19 cellular contexts compared by ENCODE assay signal in the genomic region with DNA sequence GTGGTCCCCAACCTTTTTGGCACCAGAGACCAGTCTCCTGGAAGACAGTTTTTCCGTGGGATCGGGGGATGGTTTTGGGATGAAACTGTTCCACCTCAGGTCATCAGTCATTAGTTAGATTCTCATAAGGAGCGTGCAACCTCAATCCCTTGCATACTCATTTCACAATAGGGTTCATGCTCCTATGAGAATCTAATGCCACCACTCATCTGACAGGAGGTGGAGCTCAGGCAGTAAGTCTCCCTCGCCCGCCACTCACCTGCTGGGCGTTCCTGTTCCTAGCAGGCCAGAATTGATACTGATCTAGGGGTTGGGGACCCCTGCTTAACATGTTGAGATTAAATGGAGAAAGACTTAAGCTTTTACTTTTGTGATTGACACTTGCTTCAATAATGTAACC. TPM values are rescaled to one million over a fixed set of nuclear protein-coding genes. Genes with fewer than 3 reads are reported as not detected.
A peak's percentile ranks its signal among the peaks of the same experiment; 100 is the strongest.
DNase-seq lines count a peak whose midpoint lies in the region; ATAC-seq and TF ChIP-seq lines count a peak whose summit lies in the region.
"Had no signal": no experiment of that assay in that cellular context is flagged by ENCODE, and none has a peak within 500 bp of the region (broad histone marks: within the 10 kb centered on the region; RNA-seq: fewer than 3 reads in every experiment).

No MANE protein-coding gene starts in this region.

- no peak for DNase-seq in activated CD8-positive, alpha-beta T cell treated with anti-CD3 and anti-CD28 coated beads for 36 hours
- no peak for DNase-seq in activated CD8-positive, alpha-beta T cell treated with anti-CD3 and anti-CD28 coated beads, Interleukin-2, amount 10 ng/mL, durations not matched to agents 7 days and 5 days
- DNase-seq in RWPE2 (ENCODE audit: low spot score), result no peak
- DNase-seq in epithelial cell of esophagus (ENCODE audit: low read depth), result peak; percentile 51
- DNase-seq in KBM-7, result no peak
- DNase-seq in Ammon's horn (ENCODE audit: low spot score), result no peak
- no peak for DNase-seq in CD14-positive monocyte (ENCODE audit: low spot score)
- DNase-seq: activated CD4-positive, CD25-positive, alpha-beta regulatory T cell treated with anti-CD3 and anti-CD28 coated beads, Interleukin-2, amount 50 U/mL, for 72 hours; aorta; CD4-positive, alpha-beta T cell; NCI-H1105; NCI-H2171 treated with DMSO at 0.1 percent for 48 hours; right cardiac atrium; thyroid gland had no signal

- no peak overlapping the region for H3K4me3 Mint-ChIP-seq in activated CD8-positive, alpha-beta T cell treated with anti-CD3 and anti-CD28 coated beads for 36 hours
- H3K4me3 Mint-ChIP-seq in activated CD8-positive, alpha-beta T cell treated with anti-CD3 and anti-CD28 coated beads, Interleukin-2, amount 10 ng/mL, durations not matched to agents 7 days and 5 days, result no peak overlapping the region
- H3K4me3 Mint-ChIP-seq in stimulated activated memory B cell treated with anti-CD40 and anti-IgM and Interleukin-4, amounts not matched to agents 10 μg/mL and 1 μg/mL and 100 μg/mL, for 72 hours, result no peak overlapping the region
- no peak overlapping the region for H3K4me3 Mint-ChIP-seq in CD14-positive monocyte
- H3K4me3 Mint-ChIP-seq: CD4-positive, alpha-beta T cell; T-helper 1 cell treated with Interleukin-12 subunit alpha and Interleukin-12 subunit beta and Interleukin-4 antibody, amounts not matched to agents 30 μg/mL and 1 μg/mL, for 36 hours had no signal

- H3K36me3 Mint-ChIP-seq in activated CD8-positive, alpha-beta T cell treated with anti-CD3 and anti-CD28 coated beads for 36 hours (ENCODE audit: low read depth), result peaks cover 46% of the 10 kb centered on the region
- H3K36me3 Mint-ChIP-seq in activated CD8-positive, alpha-beta T cell treated with anti-CD3 and anti-CD28 coated beads, Interleukin-2, amount 10 ng/mL, durations not matched to agents 7 days and 5 days (ENCODE audit: low read depth), result peaks cover 42% of the 10 kb centered on the region
- peaks cover 34% of the 10 kb centered on the region for H3K36me3 Mint-ChIP-seq in stimulated activated memory B cell treated with anti-CD40 and anti-IgM and Interleukin-4, amounts not matched to agents 10 μg/mL and 1 μg/mL and 100 μg/mL, for 72 hours
- peaks cover 57 to 59% of the 10 kb centered on the region in 2 donors for H3K36me3 Mint-ChIP-seq in CD14-positive monocyte

- ATAC-seq in activated CD8-positive, alpha-beta T cell treated with anti-CD3 and anti-CD28 coated beads for 36 hours, result no peak
- ATAC-seq in activated CD8-positive, alpha-beta T cell treated with anti-CD3 and anti-CD28 coated beads, Interleukin-2, amount 10 ng/mL, durations not matched to agents 7 days and 5 days, result no peak
- ATAC-seq in RWPE2 (ENCODE audit: low read depth), result no peak
- no peak for ATAC-seq in stimulated activated memory B cell treated with anti-CD40 and anti-IgM and Interleukin-4, amounts not matched to agents 10 μg/mL and 1 μg/mL and 100 μg/mL, for 72 hours
- ATAC-seq: HCT116, right cardiac atrium, Right ventricle myocardium inferior had no signal

- POLR2A ChIA-PET in activated CD8-positive, alpha-beta T cell treated with anti-CD3 and anti-CD28 coated beads for 36 hours (lab: Charles Lee), result interaction anchor here (0.8 to 2.9 kb wide), 2 partner anchors 9 to 116 kb away, joined by 3 to 19 read pairs; a partner anchor contains a TSS
- POLR2A ChIA-PET in activated CD8-positive, alpha-beta T cell treated with anti-CD3 and anti-CD28 coated beads, Interleukin-2, amount 10 ng/mL, durations not matched to agents 7 days and 5 days (lab: Charles Lee), result interaction anchor here (0.6 to 2.5 kb wide), 2 partner anchors 10 to 12 kb away, joined by 4 to 17 read pairs; a partner anchor contains a TSS

- H3K27me3 ChIP-seq in RWPE2 (ENCODE audit: insufficient read depth, poor library complexity, severe bottlenecking), result no peaks in the 10 kb centered on the region
- H3K27me3 ChIP-seq: thyroid gland had no signal

- CTCF ChIA-PET in activated CD8-positive, alpha-beta T cell treated with anti-CD3 and anti-CD28 coated beads for 36 hours (lab: Charles Lee), result interaction anchor here (1.4 to 2.7 kb wide), 3 partner anchors 116 to 123 kb away, joined by 8 to 22 read pairs (median 8); no protein-coding TSS in a partner anchor
- CTCF ChIA-PET in activated CD8-positive, alpha-beta T cell treated with anti-CD3 and anti-CD28 coated beads, Interleukin-2, amount 10 ng/mL, durations not matched to agents 7 days and 5 days (lab: Charles Lee), result interaction anchor here (0.9 to 2.6 kb wide), 4 partner anchors 10 to 133 kb away, joined by 3 to 25 read pairs (median 5); a partner anchor contains a TSS

- in situ Hi-C loops in KBM-7 (cut with MboI; ENCODE audit: low pct_unique_long_range_greater_than_20kb, low sequenced_read_pairs), result no loop called here

- H3K4me1 Mint-ChIP-seq in activated CD8-positive, alpha-beta T cell treated with anti-CD3 and anti-CD28 coated beads for 36 hours (ENCODE audit: low read depth), result peaks cover 68% of the 10 kb centered on the region
- H3K4me1 Mint-ChIP-seq in activated CD8-positive, alpha-beta T cell treated with anti-CD3 and anti-CD28 coated beads, Interleukin-2, amount 10 ng/mL, durations not matched to agents 7 days and 5 days (ENCODE audit: low read depth), result peaks cover 37% of the 10 kb centered on the region
- peaks cover 49% of the 10 kb centered on the region for H3K4me1 Mint-ChIP-seq in stimulated activated memory B cell treated with anti-CD40 and anti-IgM and Interleukin-4, amounts not matched to agents 10 μg/mL and 1 μg/mL and 100 μg/mL, for 72 hours
- peaks cover 15% of the 10 kb centered on the region for H3K4me1 Mint-ChIP-seq in CD14-positive monocyte

- no peak overlapping the region for H3K4me3 ChIP-seq in RWPE2 (ENCODE audit: severe bottlenecking)
- H3K4me3 ChIP-seq in epithelial cell of esophagus (ENCODE audit: low read length), result no peak overlapping the region
- H3K4me3 ChIP-seq: thyroid gland had no signal

- no peaks in the 10 kb centered on the region for H3K27me3 Mint-ChIP-seq in activated CD8-positive, alpha-beta T cell treated with anti-CD3 and anti-CD28 coated beads for 36 hours
- no peaks in the 10 kb centered on the region for H3K27me3 Mint-ChIP-seq in activated CD8-positive, alpha-beta T cell treated with anti-CD3 and anti-CD28 coated beads, Interleukin-2, amount 10 ng/mL, durations not matched to agents 7 days and 5 days (ENCODE audit: low read depth)
- H3K27me3 Mint-ChIP-seq in stimulated activated memory B cell treated with anti-CD40 and anti-IgM and Interleukin-4, amounts not matched to agents 10 μg/mL and 1 μg/mL and 100 μg/mL, for 72 hours, result no peaks in the 10 kb centered on the region
- no peaks in the 10 kb centered on the region for H3K27me3 Mint-ChIP-seq in CD14-positive monocyte (ENCODE audit: low read depth in 3 of 3)
- H3K27me3 Mint-ChIP-seq: CD4-positive, alpha-beta T cell had no signal

- H3K27ac ChIP-seq in RWPE2 (ENCODE audit: poor library complexity, severe bottlenecking), result peak overlapping the region; percentile 89
- H3K27ac ChIP-seq: KMS-11, thyroid gland had no signal

- H3K4me1 ChIP-seq in RWPE2 (ENCODE audit: insufficient read depth, poor library complexity, severe bottlenecking), result peaks cover 69% of the 10 kb centered on the region

- H3K9me3 Mint-ChIP-seq in activated CD8-positive, alpha-beta T cell treated with anti-CD3 and anti-CD28 coated beads for 36 hours, result no peaks in the 10 kb centered on the region
- no peaks in the 10 kb centered on the region for H3K9me3 Mint-ChIP-seq in activated CD8-positive, alpha-beta T cell treated with anti-CD3 and anti-CD28 coated beads, Interleukin-2, amount 10 ng/mL, durations not matched to agents 7 days and 5 days (ENCODE audit: insufficient read depth)
- H3K9me3 Mint-ChIP-seq in stimulated activated memory B cell treated with anti-CD40 and anti-IgM and Interleukin-4, amounts not matched to agents 10 μg/mL and 1 μg/mL and 100 μg/mL, for 72 hours, result no peaks in the 10 kb centered on the region
- no peaks in the 10 kb centered on the region for H3K9me3 Mint-ChIP-seq in CD14-positive monocyte
- H3K9me3 Mint-ChIP-seq: CD4-positive, alpha-beta T cell; T-helper 1 cell treated with Interleukin-12 subunit alpha and Interleukin-12 subunit beta and Interleukin-4 antibody, amounts not matched to agents 30 μg/mL and 1 μg/mL, for 36 hours had no signal

- intact Hi-C loops in activated CD8-positive, alpha-beta T cell treated with anti-CD3 and anti-CD28 coated beads for 36 hours (cut with micrococcal nuclease), result no loop called here
- intact Hi-C loops in CD14-positive monocyte (cut with micrococcal nuclease), result no loop called here

- peaks cover 56% of the 10 kb centered on the region for H3K36me3 ChIP-seq in RWPE2 (ENCODE audit: low read depth)
- H3K36me3 ChIP-seq: thyroid gland had no signal

- no peaks in the 10 kb centered on the region for H3K9me3 ChIP-seq in RWPE2 (ENCODE audit: severe bottlenecking)
- H3K9me3 ChIP-seq: thyroid gland had no signal

- no peak for TF ChIP-seq CTCF in activated CD8-positive, alpha-beta T cell treated with anti-CD3 and anti-CD28 coated beads for 36 hours (IDR thresholded peaks at IDR 0.05)
- no peak for TF ChIP-seq CTCF in RWPE2 (IDR thresholded peaks at IDR 0.05; ENCODE audit: poor library complexity, severe bottlenecking)
- no peak for TF ChIP-seq CTCF in epithelial cell of esophagus (IDR thresholded peaks at IDR 0.05; ENCODE audit: insufficient read depth, low read depth, low read length, missing control alignments)
- no peak for TF ChIP-seq CTCF in CD14-positive monocyte (IDR thresholded peaks at IDR 0.05)

- H3K27ac Mint-ChIP-seq in activated CD8-positive, alpha-beta T cell treated with anti-CD3 and anti-CD28 coated beads for 36 hours, result peak overlapping the region; percentile 70
- no peak overlapping the region for H3K27ac Mint-ChIP-seq in activated CD8-positive, alpha-beta T cell treated with anti-CD3 and anti-CD28 coated beads, Interleukin-2, amount 10 ng/mL, durations not matched to agents 7 days and 5 days
- H3K27ac Mint-ChIP-seq in stimulated activated memory B cell treated with anti-CD40 and anti-IgM and Interleukin-4, amounts not matched to agents 10 μg/mL and 1 μg/mL and 100 μg/mL, for 72 hours, result peak overlapping the region; percentile 69
- peak overlapping the region in 2 of 7 donors; percentile 52 to 57 for H3K27ac Mint-ChIP-seq in CD14-positive monocyte
- H3K27ac Mint-ChIP-seq: T-helper 1 cell treated with Interleukin-12 subunit alpha and Interleukin-12 subunit beta and Interleukin-4 antibody, amounts not matched to agents 30 μg/mL and 1 μg/mL, for 36 hours had no signal

RNA-seq across cellular contexts. Expression of a gene that starts 9.9 kb away (rescaled TPM):
- total RNA-seq in activated CD8-positive, alpha-beta T cell treated with anti-CD3 and anti-CD28 coated beads for 36 hours, result 10 to 100 TPM; 30.5 to 31.7 TPM
- total RNA-seq in activated CD8-positive, alpha-beta T cell treated with anti-CD3 and anti-CD28 coated beads, Interleukin-2, amount 10 ng/mL, durations not matched to agents 7 days and 5 days, result 10 to 100 TPM; 52.4 to 54.1 TPM
- polyA plus RNA-seq in CD14-positive monocyte, result 10 to 100 TPM in 1 of 2 donors, 1 to 10 TPM in 1; 8.0 to 13.3 TPM
